ENCODE assay signal across 16 cellular contexts in the genomic region with DNA sequence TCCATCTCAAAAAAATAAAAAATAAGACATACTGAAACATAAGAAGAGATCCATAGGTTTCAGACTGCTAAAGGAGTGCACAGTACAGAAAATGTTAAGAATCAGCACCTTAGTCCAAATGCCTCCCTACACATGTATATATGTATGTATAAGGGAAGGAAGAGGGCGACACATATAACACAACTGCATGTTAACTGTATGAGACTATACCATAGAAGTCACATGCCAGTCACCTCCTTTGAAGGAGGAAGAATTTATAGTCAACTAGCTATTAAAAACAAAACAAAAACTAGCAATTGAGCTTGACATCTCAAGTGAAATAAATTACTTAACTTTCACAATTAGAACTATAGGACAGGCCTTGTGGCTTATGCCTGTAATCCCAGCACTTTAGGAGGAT. TPM values are rescaled to one million over a fixed set of nuclear protein-coding genes. Genes with fewer than 3 reads are reported as not detected.
DNase-seq lines count a peak whose midpoint lies in the region; ATAC-seq, FAIRE-seq and TF ChIP-seq lines count a peak whose summit lies in the region.
"Had no signal": no experiment of that assay in that cellular context is flagged by ENCODE, and none has a peak within 500 bp of the region (broad histone marks: within the 10 kb centered on the region; RNA-seq: fewer than 3 reads in every experiment).

No MANE protein-coding gene starts in this region.

- H3K9me3 Mint-ChIP-seq in activated T-cell treated with anti-CD3 and anti-CD28 coated beads, Interleukin-2, amount 50 U/mL, for 4 hours, result no peaks in the 10 kb centered on the region
- H3K9me3 Mint-ChIP-seq in H9, result no peaks in the 10 kb centered on the region; a peak in 1 of 5 replicates
- H3K9me3 Mint-ChIP-seq: CD4-positive, CD25-positive, alpha-beta regulatory T cell; IgD-negative memory B cell had no signal

- H2BK120ac ChIP-seq in H9 (ENCODE audit: low read depth, low read length, poor library complexity, severe bottlenecking), result no peak overlapping the region

- H3K14ac ChIP-seq in H9 (ENCODE audit: insufficient read depth, low read length), result no peak overlapping the region

- no peak overlapping the region for H3T11ph ChIP-seq in H9 (ENCODE audit: low read length)

- peaks cover 7% of the 10 kb centered on the region for H3K79me1 ChIP-seq in H9 (ENCODE audit: insufficient read depth, low read depth, low read length, poor library complexity, severe bottlenecking)

- H3K36me3 ChIP-seq in Panc1 (ENCODE audit: control insufficient read depth, insufficient read depth, low read length), result peaks cover 6% of the 10 kb centered on the region
- peaks cover 4 to 10% of the 10 kb centered on the region in 2 experiments; a peak in 3 of 4 replicates for H3K36me3 ChIP-seq in GM12878 (ENCODE audit: control insufficient read depth in 2 of 2, insufficient read depth in 2 of 2, low read length in 1 of 2)
- H3K36me3 ChIP-seq: BLaER1 treated with 17β-estradiol and CSF1 and Interleukin-3, amounts not matched to agents 10 nM and 100 nM had no signal

- no peak overlapping the region for H3K4ac ChIP-seq in H9 (ENCODE audit: low read depth, low read length)

- H3K9me3 ChIP-seq in H9 (ENCODE audit: control insufficient read depth, low read depth, low read length) (no peaks in the 10 kb centered on the region), Panc1 (ENCODE audit: control insufficient read depth, insufficient read depth, low read depth, low read length) (no peaks in the 10 kb centered on the region), GM12878 (replicated peaks; ENCODE audit: control insufficient read depth, insufficient read depth, low read length) (no peaks in the 10 kb centered on the region)
- H3K9me3 ChIP-seq: BLaER1 treated with 17β-estradiol and CSF1 and Interleukin-3, amounts not matched to agents 10 nM and 100 nM had no signal

- H3K27ac ChIP-seq in H9 (ENCODE audit: insufficient read length, low read depth, low read length) (no peak overlapping the region), Panc1 (ENCODE audit: low read length) (no peak overlapping the region), GM12878 (ENCODE audit: control insufficient read depth, insufficient read depth) (no peak overlapping the region)
- H3K27ac ChIP-seq: BLaER1 treated with 17β-estradiol and CSF1 and Interleukin-3, amounts not matched to agents 10 nM and 100 nM had no signal

- H4K8ac ChIP-seq in H9 (replicated peaks; ENCODE audit: insufficient read length, low read depth, low read length), result no peak overlapping the region

- H3K4me1 ChIP-seq in H9 (ENCODE audit: insufficient read depth, low read length) (peaks cover 4% of the 10 kb centered on the region; the same call in 1 of the 2 replicates), Panc1 (ENCODE audit: control insufficient read depth, insufficient read depth, low read length) (no peaks in the 10 kb centered on the region; the same call in 1 of the 2 replicates), GM12878 (ENCODE audit: control insufficient read depth, insufficient read depth, low read length) (peaks cover 18% of the 10 kb centered on the region)

- FAIRE-seq in GM12878 (lab: Jason Lieb, UNC), result no peak
- FAIRE-seq: GM19239, H54 had no signal

- ATAC-seq in activated T-cell treated with anti-CD3 and anti-CD28 coated beads, Interleukin-2, amount 50 U/mL, for 4 hours, result peak; percentile 46 to 54
- ATAC-seq in Panc1 (peak; percentile 27; the same call in 1 of the 2 replicates), GM12878 (peak; percentile 65), HG03039 (IDR thresholded peaks at IDR 0.05; ENCODE audit: unreplicated experiment) (no peak)

- TF ChIP-seq CTCF in H9 (conservative IDR thresholded peaks at IDR 0.05) (no peak), Panc1 (IDR thresholded peaks at IDR 0.05) (no peak), GM12878 (IDR thresholded peaks at IDR 0.05 in 2 of 3, conservative IDR thresholded peaks at IDR 0.05 in 1 of 3; ENCODE audit: control insufficient read depth in 2 of 3, extremely low read depth in 1 of 3, insufficient read depth in 1 of 3, low read depth in 3 of 3, low read length in 3 of 3) (no peak)

- peaks cover 9% of the 10 kb centered on the region for H3K27me3 Mint-ChIP-seq in activated T-cell treated with anti-CD3 and anti-CD28 coated beads, Interleukin-2, amount 50 U/mL, for 4 hours (ENCODE audit: low read depth)
- no peaks in the 10 kb centered on the region for H3K27me3 Mint-ChIP-seq in H9 (ENCODE audit: low read depth)

- BruUV-seq in Panc1 (replicated peaks; lab: Mats Ljungman, UMichigan) (no TSS peak), GM12878 (replicated peaks; lab: Mats Ljungman, UMichigan) (no TSS peak)

- no peak for TF ChIP-seq EP300 in GM12878 (IDR thresholded peaks at IDR 0.05; ENCODE audit: borderline replicate concordance in 1 of 2, control insufficient read depth in 1 of 2, low read depth in 2 of 2, low read length in 2 of 2)

- no peak for TF ChIP-seq RAD21 in GM12878 (IDR thresholded peaks at IDR 0.05; ENCODE audit: insufficient read depth, low read depth, low read length)

- no CpG with 5 or more reads among the region's 1 CpG for WGBS in H9 (ENCODE audit: extremely low coverage, insufficient read length, low lambda C conversion rate)
- WGBS in GM12878 (ENCODE audit: insufficient coverage, insufficient replicate concordance, low lambda C conversion rate, missing lambda C conversion rate), result 44% methylated on average over 1 of the region's 1 CpG

- no peak overlapping the region for H2AK5ac ChIP-seq in H9 (ENCODE audit: insufficient read length, low read length)

- H3K4me3 ChIP-seq in Panc1 (ENCODE audit: low read depth in 2 of 2, low read length in 2 of 2) (no peak overlapping the region), GM12878 (no peak overlapping the region)
- H3K4me3 ChIP-seq: BLaER1 treated with 17β-estradiol and CSF1 and Interleukin-3, amounts not matched to agents 10 nM and 100 nM had no signal

- SMC1A ChIA-PET in GM12878 (lab: Charles Lee; ENCODE audit: uncharacterized antibody, unreplicated experiment), result interaction anchor here (0.6 to 3.2 kb wide), 13 partner anchors 9 to 147 kb away, joined by 3 to 25 read pairs (median 5); no protein-coding TSS in a partner anchor

- no peaks in the 10 kb centered on the region for H3K36me3 Mint-ChIP-seq in activated T-cell treated with anti-CD3 and anti-CD28 coated beads, Interleukin-2, amount 50 U/mL, for 4 hours (ENCODE audit: insufficient read depth)
- H3K36me3 Mint-ChIP-seq in H9 (ENCODE audit: insufficient read depth in 1 of 3, low read depth in 3 of 3), result peaks cover 17 to 37% (median 23%) of the 10 kb centered on the region in 3 experiments; a peak in 6 of 7 replicates
- H3K36me3 Mint-ChIP-seq: CD4-positive, CD25-positive, alpha-beta regulatory T cell; IgD-negative memory B cell had no signal

- H3K27me3 ChIP-seq in H9 (ENCODE audit: insufficient read depth, low read length) (no peaks in the 10 kb centered on the region), Panc1 (ENCODE audit: control insufficient read depth, insufficient read depth, low read length) (no peaks in the 10 kb centered on the region), GM12878 (replicated peaks in 1 of 2; ENCODE audit: control insufficient read depth in 2 of 2, insufficient read depth in 2 of 2, low read length in 1 of 2) (no peaks in the 10 kb centered on the region)
- H3K27me3 ChIP-seq: BLaER1 treated with 17β-estradiol and CSF1 and Interleukin-3, amounts not matched to agents 10 nM and 100 nM had no signal

- peak overlapping the region; percentile 18 for H3K23ac ChIP-seq in H9 (ENCODE audit: insufficient read length, low read depth, low read length)

- H3K79me2 ChIP-seq in H9 (ENCODE audit: insufficient read depth, low read length) (peaks cover 21% of the 10 kb centered on the region; the same call in 1 of the 2 replicates), GM12878 (ENCODE audit: control insufficient read depth, insufficient read depth, low read length) (peaks cover 54% of the 10 kb centered on the region)

- no peaks in the 10 kb centered on the region for H3K23me2 ChIP-seq in H9 (ENCODE audit: insufficient read length, low read depth, low read length, poor library complexity, severe bottlenecking)

- H3K9ac ChIP-seq in H9 (ENCODE audit: extremely low read depth, insufficient read length, low read length), result no peak overlapping the region
- H3K9ac ChIP-seq in GM12878 (ENCODE audit: control insufficient read depth, insufficient read depth, low read length), result no peak overlapping the region
- H3K9ac ChIP-seq: BLaER1 treated with 17β-estradiol and CSF1 and Interleukin-3, amounts not matched to agents 10 nM and 100 nM had no signal

- H2BK5ac ChIP-seq in H9 (ENCODE audit: insufficient read length, low read length), result no peak overlapping the region

- H3K18ac ChIP-seq in H9 (ENCODE audit: insufficient read length, low read depth, low read length), result no peak overlapping the region

- intact Hi-C loops in Panc1 (cut with micrococcal nuclease; ENCODE audit: unreplicated experiment), result loop anchor here (10.0 kb wide), 1 partner anchor 665 kb away; no protein-coding TSS in a partner anchor
- intact Hi-C loops in GM12878 (cut with micrococcal nuclease; ENCODE audit: unreplicated experiment), result loop anchor here (10.0 kb wide), 1 partner anchor 235 kb away; a partner anchor contains a TSS

- no peak for DNase-seq in activated T-cell treated with anti-CD3 and anti-CD28 coated beads, Interleukin-2, amount 50 U/mL, for 4 hours
- DNase-seq in activated T-cell treated with anti-CD3 and anti-CD28 coated beads for 4 hours (no peak), H9 (no peak), Panc1 (ENCODE audit: low read depth, low spot score) (no peak), GM12878 (ENCODE audit: low read depth, low spot score) (no peak), NCI-H82 treated with DMSO at 0.1 percent for 48 hours (lab: John Stamatoyannopoulos, UW; ENCODE audit: unreplicated experiment) (no peak), ACHN (no peak)
- DNase-seq: 8988T; CD4-positive, CD25-positive, alpha-beta regulatory T cell; DMS 273 treated with DMSO at 0.1 percent for 48 hours; DMS79 had no signal

- no peak overlapping the region for H4K5ac ChIP-seq in H9 (ENCODE audit: insufficient read length, low read depth, low read length)

- CTCF ChIA-PET in Panc1 (lab: Charles Lee), result interaction anchor here (0.6 kb wide), 2 partner anchors 10 to 16 kb away, joined by 3 to 4 read pairs; no protein-coding TSS in a partner anchor
- CTCF ChIA-PET in GM12878 (lab: Yijun Ruan, JAX), result interaction anchor here (0.6 to 5.0 kb wide), 10 partner anchors 9 to 143 kb away, joined by 3 to 36 read pairs (median 4); no protein-coding TSS in a partner anchor

- POLR2A ChIA-PET in Panc1 (lab: Charles Lee), result no interaction called here
- POLR2A ChIA-PET in GM12878 (lab: Charles Lee), result interaction anchor here (0.6 to 1.5 kb wide), 3 partner anchors 20 to 57 kb away, joined by 3 to 4 read pairs (median 4); no protein-coding TSS in a partner anchor

- no peak overlapping the region for H2BK15ac ChIP-seq in H9 (ENCODE audit: low read depth, low read length)

- no peak overlapping the region for H4K91ac ChIP-seq in H9 (ENCODE audit: insufficient read length, low read depth, low read length)

- in situ Hi-C loops in Panc1 (cut with HindIII; ENCODE audit: low pct_unique_long_range_greater_than_20kb, low sequenced_read_pairs) (no loop called here), GM12878 (cut with MboI) (no loop called here), ACHN (cut with HindIII; ENCODE audit: low pct_ligation_motif_present, low pct_unique_long_range_greater_than_20kb, low sequenced_read_pairs) (no loop called here)

- peaks cover 3% of the 10 kb centered on the region for H3K4me1 Mint-ChIP-seq in activated T-cell treated with anti-CD3 and anti-CD28 coated beads, Interleukin-2, amount 50 U/mL, for 4 hours (ENCODE audit: low read depth)
- H3K4me1 Mint-ChIP-seq in H9, result peaks cover 53 to 65% of the 10 kb centered on the region in 2 experiments

- no peak overlapping the region for H2BK20ac ChIP-seq in H9 (ENCODE audit: low read depth, low read length, poor library complexity, severe bottlenecking)

- H4K20me1 ChIP-seq in H9 (ENCODE audit: control insufficient read depth, insufficient read depth, insufficient read length) (peaks cover 3% of the 10 kb centered on the region), GM12878 (ENCODE audit: control insufficient read depth, insufficient read depth) (peaks cover 3% of the 10 kb centered on the region; the same call in 1 of the 2 replicates)
- H4K20me1 ChIP-seq: BLaER1 treated with 17β-estradiol and CSF1 and Interleukin-3, amounts not matched to agents 10 nM and 100 nM had no signal

- TF ChIP-seq POLR2A in GM12878 (IDR thresholded peaks at IDR 0.05; ENCODE audit: low read depth, low read length), result no peak

- no peak overlapping the region for H3K4me3 Mint-ChIP-seq in activated T-cell treated with anti-CD3 and anti-CD28 coated beads, Interleukin-2, amount 50 U/mL, for 4 hours
- no peak overlapping the region for H3K4me3 Mint-ChIP-seq in H9
- H3K4me3 Mint-ChIP-seq: CD4-positive, CD25-positive, alpha-beta regulatory T cell; IgD-negative memory B cell had no signal

- RAD21 ChIA-PET in GM12878 (lab: Charles Lee; ENCODE audit: unreplicated experiment), result interaction anchor here (0.6 to 2.4 kb wide), 7 partner anchors 9 to 144 kb away, joined by 3 to 17 read pairs (median 3); no protein-coding TSS in a partner anchor

- H3K27ac Mint-ChIP-seq in H9, result peak overlapping the region in 2 of 3 experiments; percentile 26 to 89; a peak in 1 of 7 replicates
- H3K27ac Mint-ChIP-seq: IgD-negative memory B cell had no signal

- H2AFZ ChIP-seq in H9 (ENCODE audit: low read length) (no peak overlapping the region), GM12878 (ENCODE audit: control insufficient read depth, low read depth, low read length) (no peak overlapping the region)

- H2BK12ac ChIP-seq in H9 (ENCODE audit: insufficient read length, low read depth, low read length), result no peak overlapping the region

- H3K4me2 ChIP-seq in H9 (ENCODE audit: insufficient read depth, insufficient read length, low read length) (no peak overlapping the region), GM12878 (ENCODE audit: control insufficient read depth, insufficient read depth) (no peak overlapping the region)
- H3K4me2 ChIP-seq: BLaER1 treated with 17β-estradiol and CSF1 and Interleukin-3, amounts not matched to agents 10 nM and 100 nM had no signal

- no peak overlapping the region for H3K56ac ChIP-seq in H9 (ENCODE audit: insufficient read length, low read depth, low read length)

RNA-seq across cellular contexts. Expression of a gene that starts 50.4 kb away (rescaled TPM):
- total RNA-seq in activated T-cell treated with anti-CD3 and anti-CD28 coated beads, Interleukin-2, amount 50 U/mL, for 4 hours, result under 1 TPM; 0.32 to 0.86 (median 0.43) TPM
- 180 and 197 TPM in 2 replicates for total RNA-seq in H9 (2021)
- total RNA-seq in Panc1 (2021; ENCODE audit: unreplicated experiment), result 80.2 TPM
- polyA plus RNA-seq in Panc1 (2012; ENCODE audit: insufficient read length), result 47.4 TPM
- total RNA-seq in GM12878 (2013; cell fraction: nucleolus; rRNA removed), result 193 and 204 TPM in 2 replicates
- total RNA-seq in GM12878 (2014; rRNA removed), result 30.8 and 38.9 TPM in 2 replicates
- total RNA-seq in GM12878 (2014; rRNA removed; fragmentation: Illumina TruSeq; extraction: Trizol), result 56.8 and 62.3 TPM in 2 replicates
- total RNA-seq in GM12878 (2021), result 48.5 and 49.7 TPM in 2 replicates
- polyA plus RNA-seq in GM12878 (2011; ENCODE audit: low read depth), result 12.8 TPM
- polyA plus RNA-seq in GM12878 (2011; rRNA removed), result 43.3 and 63.1 TPM in 2 replicates
- polyA plus RNA-seq in GM12878 (2011; cell fraction: cytosol; rRNA removed), result 31.7 and 32.1 TPM in 2 replicates
- polyA plus RNA-seq in GM12878 (2011; cell fraction: nucleus; rRNA removed), result 35.0 and 45.2 TPM in 2 replicates
- 23.1 and 32.9 TPM in 2 replicates for polyA plus RNA-seq in GM12878 (2012)
- 61.2 and 76.6 TPM in 2 replicates for polyA plus RNA-seq in GM12878 (2014; fragmentation: Illumina TruSeq; extraction: Trizol)
- polyA plus RNA-seq in GM12878 (2014; fragmentation: Nextera tagmentation; extraction: Ambion mirVana), result 1 to 10 TPM; 4.6 to 4.7 TPM
- polyA plus RNA-seq in GM12878 (2014; rRNA removed), result 41.4 and 43.1 TPM in 2 replicates
- 10 to 100 TPM; 15.0 to 16.0 TPM for polyA plus RNA-seq in GM12878 (2016; fragmentation: Nextera tagmentation; extraction: Ambion mirVana)
- 42.1 and 55.8 TPM in 2 replicates for polyA minus RNA-seq in GM12878 (2011; rRNA and poly(A)+ RNA removed)
- polyA minus RNA-seq in GM12878 (2011; cell fraction: cytosol; rRNA and poly(A)+ RNA removed), result 22.2 and 26.1 TPM in 2 replicates
- 25.8 and 44.7 TPM in 2 replicates for polyA minus RNA-seq in GM12878 (2011; cell fraction: nucleus; rRNA and poly(A)+ RNA removed)
- polyA plus RNA-seq: CD4-positive, CD25-positive, alpha-beta regulatory T cell had no signal

Comparison
In these comparisons a context has a peak if more than half of its experiments do, and no peak if none do; other contexts are left out.
1. RNA of a gene that starts 50.4 kb away (total RNA-seq): 180 to 197 TPM in H9, 80.2 TPM in Panc1 (single experiment) and 30.8 to 204 TPM in GM12878; 0.32 to 0.86 TPM in activated T-cell treated with anti-CD3 and anti-CD28 coated beads, Interleukin-2, amount 50 U/mL, for 4 hours; every median in the first group is over 10 times any median in the second.